8 cellular contexts compared by ENCODE assay signal in genomic region chr18:48777026-48777736, GRCh38.
DNase-seq lines count a peak whose midpoint lies in the region; ATAC-seq and TF ChIP-seq lines count a peak whose summit lies in the region.

No MANE protein-coding gene starts in this region.

- no peaks in the 10 kb centered on the region for H3K36me3 ChIP-seq in heart right ventricle
- no peaks in the 10 kb centered on the region for H3K36me3 ChIP-seq in gastrocnemius medialis

- H3K27ac ChIP-seq in RWPE1 (peak overlapping the region; percentile 14; the same call in 1 of the 2 replicates), heart right ventricle (peak overlapping the region in 4 of 10 donors; percentile 27 to 99 (median 60)), gastrocnemius medialis (no peak overlapping the region)

- H3K9me3 ChIP-seq in heart right ventricle (no peaks in the 10 kb centered on the region), gastrocnemius medialis (no peaks in the 10 kb centered on the region)

- intact Hi-C loops in heart right ventricle (cut with DNase I): loop anchor here in 9 of 10 donors (5.0 to 10.0 kb wide), 9 partner anchors 62 to 398 kb away; partner anchors contain the start of gene SMAD7 (in 2 of the 9)
- intact Hi-C loops in gastrocnemius medialis (cut with DNase I; ENCODE audit: low total_unique reads): no loop called here

- TF ChIP-seq POLR2A in gastrocnemius medialis (IDR thresholded peaks at IDR 0.05): no peak

- peaks cover 43 to 88% (median 70%) of the 10 kb centered on the region in 9 donors for H3K4me1 ChIP-seq in heart right ventricle
- H3K4me1 ChIP-seq in gastrocnemius medialis: peaks cover 27 to 39% of the 10 kb centered on the region in 2 donors

- H3K4me3 ChIP-seq in heart right ventricle (no peak overlapping the region), gastrocnemius medialis (no peak overlapping the region)

- CTCF ChIA-PET in RWPE1 (lab: Yijun Ruan, JAX): no interaction called here

- POLR2A ChIA-PET in RWPE1 (lab: Yijun Ruan, JAX; ENCODE audit: low non-redundant PET): no interaction called here

- WGBS in heart right ventricle, 2 donors: 57 to 63% methylated on average over 13 of the region's 13 CpGs

- in situ Hi-C loops in gastrocnemius medialis (cut with MboI; ENCODE audit: low sequenced_read_pairs in 4 of 4): no loop called here

- H3K27me3 ChIP-seq in heart right ventricle (no peaks in the 10 kb centered on the region), gastrocnemius medialis (no peaks in the 10 kb centered on the region)

- peak; percentile 69 for ATAC-seq in HG02885 (IDR thresholded peaks at IDR 0.05; ENCODE audit: poor library complexity, unreplicated experiment)
- ATAC-seq in heart right ventricle: peak in 6 of 8 donors; percentile 5 to 27 (median 18)
- ATAC-seq in gastrocnemius medialis: no peak

- peak; percentile 91 for TF ChIP-seq CTCF in GM12872 (IDR thresholded peaks at IDR 0.05; ENCODE audit: insufficient read depth, low read depth, low read length)
- TF ChIP-seq CTCF in RWPE1 (conservative IDR thresholded peaks at IDR 0.05; ENCODE audit: low read depth): peak; percentile 78
- TF ChIP-seq CTCF in heart right ventricle (IDR thresholded peaks at IDR 0.05): peak; percentile 82 to 96 (median 90)
- peak; percentile 41 to 89 (median 79) for TF ChIP-seq CTCF in gastrocnemius medialis (IDR thresholded peaks at IDR 0.05 in 4 of 5, conservative IDR thresholded peaks at IDR 0.05 in 1 of 5)

- DNase-seq in 8988T (peak; percentile 97), RWPE1 (ENCODE audit: low spot score) (peak; percentile 30), heart right ventricle (peak in 1 of 2 donors; percentile 72), gastrocnemius medialis (no peak), SIG-M5 treated with dmso at 0.1 percent for 504 hours (lab: John Stamatoyannopoulos, UW; ENCODE audit: unreplicated experiment) (no peak)
- DNase-seq in activated naive CD4-positive, alpha-beta T cell (lab: John Stamatoyannopoulos, UW): peak; percentile 23 to 69 (median 44)

Comparison
In these comparisons a context has a peak if more than half of its experiments do, and no peak if none do; other contexts are left out.
1. DNase-seq: peak in 8988T (single experiment), RWPE1 (single experiment) and activated naive CD4-positive, alpha-beta T cell (4 of 4); none in gastrocnemius medialis (0 of 2) and SIG-M5 treated with dmso at 0.1 percent for 504 hours (single experiment).
2. ATAC-seq: peak in HG02885 (single experiment) and heart right ventricle (6 of 8); none in gastrocnemius medialis (0 of 2).
3. Peak in every context shown above with its lines, with median percentiles within 50 percentile points of each other: CTCF ChIP-seq.